ENCODE assay signal across 8 cellular contexts in the genomic region with DNA sequence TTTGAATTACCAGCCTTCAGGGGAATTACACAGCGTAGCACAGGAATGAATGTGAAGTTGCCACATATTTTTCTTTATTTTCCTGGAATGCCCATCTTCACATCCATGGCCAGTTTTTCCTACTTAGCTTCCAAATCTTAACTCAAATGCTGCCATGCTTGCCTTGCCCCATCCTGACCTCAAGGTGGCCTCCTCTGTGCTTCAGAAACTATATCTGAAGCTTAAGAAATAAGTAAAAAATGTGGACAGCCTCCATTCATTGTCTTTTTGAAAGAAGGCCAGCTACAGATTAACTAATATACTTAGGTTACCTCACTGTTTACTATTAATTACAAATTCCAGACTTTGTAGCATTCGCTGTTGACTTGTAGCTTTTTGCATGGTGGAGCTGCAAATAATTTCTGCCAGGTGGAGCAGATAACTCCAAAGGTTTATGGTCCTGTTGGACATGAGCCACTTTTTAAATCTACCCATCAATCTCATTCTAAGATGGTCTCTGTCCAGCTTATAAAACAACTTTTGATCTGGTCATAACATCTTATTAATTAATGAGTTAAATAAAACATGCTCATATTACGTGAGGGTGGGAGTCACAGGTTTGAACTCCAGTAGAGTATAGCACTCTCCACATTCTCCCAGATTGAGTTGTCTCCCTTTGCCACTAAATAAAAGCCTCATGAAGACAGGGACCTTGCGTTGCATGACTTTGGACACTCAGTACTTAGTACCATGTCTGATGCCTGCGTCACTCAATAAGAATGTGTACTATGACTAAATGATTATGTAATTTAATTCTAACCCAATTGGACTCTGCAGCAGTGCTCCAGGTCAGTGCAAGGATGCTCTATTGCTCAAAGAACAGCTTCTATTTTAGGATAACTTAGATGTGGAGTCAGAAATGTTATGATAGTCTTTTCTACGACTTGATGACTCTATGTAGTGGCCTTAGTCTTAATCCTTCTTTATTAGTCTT.
DNase-seq lines count a peak whose midpoint lies in the region; ATAC-seq, FAIRE-seq and TF ChIP-seq lines count a peak whose summit lies in the region.

No MANE protein-coding gene starts in this region.

- intact Hi-C loops in CD14-positive monocyte (cut with micrococcal nuclease) (no loop called here), HCT116 (cut with micrococcal nuclease) (no loop called here), kidney (cut with DNase I) (loop anchor here (10.0 kb wide), 1 partner anchor 678 kb away; a partner anchor contains a TSS)

- DNase-seq in CD14-positive monocyte (ENCODE audit: low spot score) (no peak), HCT116 (ENCODE audit: low read depth, low spot score) (no peak), WERI-Rb-1 (peak; percentile 13), kidney (no peak)
- no peak for DNase-seq in activated CD8-positive, alpha-beta memory T cell treated with anti-CD3 and anti-CD28 coated beads, Interleukin-2, amount 10 ng/mL, durations not matched to agents 7 days and 5 days

- BruUV-seq in HCT116 (replicated peaks; lab: Mats Ljungman, UMichigan) = no TSS peak

- CTCF ChIA-PET in HCT116 (lab: Charles Lee) = interaction anchor here (0.9 to 1.9 kb wide), 7 partner anchors 9 to 869 kb away, joined by 3 to 12 read pairs (median 4); a partner anchor contains a TSS
- CTCF ChIA-PET in activated CD8-positive, alpha-beta memory T cell treated with anti-CD3 and anti-CD28 coated beads, Interleukin-2, amount 10 ng/mL, durations not matched to agents 7 days and 5 days (lab: Charles Lee) = interaction anchor here (0.7 to 2.0 kb wide), 2 partner anchors 683 to 880 kb away, joined by 3 to 4 read pairs; no protein-coding TSS in a partner anchor

- TF ChIP-seq CTCF in CD14-positive monocyte (IDR thresholded peaks at IDR 0.05) (peak; percentile 24), HCT116 (IDR thresholded peaks at IDR 0.05 in 2 of 3, conservative IDR thresholded peaks at IDR 0.05 in 1 of 3; ENCODE audit: borderline replicate concordance in 1 of 3, insufficient read depth in 1 of 3, low read depth in 2 of 3, low read length in 2 of 3) (peak; percentile 18 to 62 (median 60); a peak in 5 of 6 replicates), WERI-Rb-1 (IDR thresholded peaks at IDR 0.05; ENCODE audit: low read depth, low read length) (peak; percentile 48), kidney (IDR thresholded peaks at IDR 0.05; ENCODE audit: borderline replicate concordance, extremely low read depth, insufficient read depth) (peak; percentile 26)

- peak; percentile 64 for TF ChIP-seq RAD21 in HCT116 (IDR thresholded peaks at IDR 0.05; ENCODE audit: low read depth)

- TF ChIP-seq POLR2A in HCT116 (IDR thresholded peaks at IDR 0.05; ENCODE audit: borderline replicate concordance, extremely low read depth, insufficient read depth, insufficient read length) = no peak

- H3K4me3 ChIP-seq in HCT116 (replicated peaks in 1 of 2; ENCODE audit: low read depth in 1 of 2, low read length in 2 of 2) (no peak overlapping the region), WERI-Rb-1 (ENCODE audit: low read depth, low read length) (no peak overlapping the region), kidney (ENCODE audit: low read length in 2 of 2) (no peak overlapping the region)

- peaks cover 0 to 6% of the 10 kb centered on the region in 2 experiments; a peak in 2 of 4 replicates for H3K4me1 ChIP-seq in HCT116 (ENCODE audit: control insufficient read depth in 1 of 2, insufficient read depth in 2 of 2, low read length in 2 of 2)
- H3K4me1 ChIP-seq in kidney (ENCODE audit: control insufficient read depth in 1 of 2, insufficient read depth in 1 of 2, low read depth in 1 of 2, low read length in 2 of 2) = no peaks in the 10 kb centered on the region

- H3K36me3 ChIP-seq in HCT116 (ENCODE audit: control insufficient read depth in 1 of 2, insufficient read depth in 2 of 2, low read length in 2 of 2) = no peaks in the 10 kb centered on the region
- H3K36me3 ChIP-seq in WERI-Rb-1 = no peaks in the 10 kb centered on the region
- H3K36me3 ChIP-seq in kidney (ENCODE audit: control insufficient read depth in 1 of 2, insufficient read depth in 2 of 2, low read length in 2 of 2) = no peaks in the 10 kb centered on the region

- H3K9me3 ChIP-seq in HCT116 (ENCODE audit: control insufficient read depth in 1 of 2, insufficient read depth in 1 of 2, low read depth in 1 of 2, low read length in 2 of 2) (no peaks in the 10 kb centered on the region), WERI-Rb-1 (ENCODE audit: severe bottlenecking) (no peaks in the 10 kb centered on the region), kidney (ENCODE audit: control insufficient read depth in 1 of 2, low read length in 2 of 2) (no peaks in the 10 kb centered on the region)

- no peak overlapping the region for H3K9ac ChIP-seq in HCT116 (ENCODE audit: low read length)
- no peak overlapping the region for H3K9ac ChIP-seq in kidney (ENCODE audit: low read length in 2 of 2)

- no peaks in the 10 kb centered on the region for H3K9me3 Mint-ChIP-seq in CD14-positive monocyte
- no peaks in the 10 kb centered on the region for H3K9me3 Mint-ChIP-seq in activated CD8-positive, alpha-beta memory T cell treated with anti-CD3 and anti-CD28 coated beads, Interleukin-2, amount 10 ng/mL, durations not matched to agents 7 days and 5 days (ENCODE audit: low read depth)
- H3K9me3 Mint-ChIP-seq in stimulated activated memory B cell treated with anti-CD40 and anti-IgM and Interleukin-4, amounts not matched to agents 10 μg/mL and 1 μg/mL and 100 μg/mL, for 72 hours = no peaks in the 10 kb centered on the region

- no peak overlapping the region for H3K4me3 Mint-ChIP-seq in CD14-positive monocyte
- no peak overlapping the region for H3K4me3 Mint-ChIP-seq in activated CD8-positive, alpha-beta memory T cell treated with anti-CD3 and anti-CD28 coated beads, Interleukin-2, amount 10 ng/mL, durations not matched to agents 7 days and 5 days
- no peak overlapping the region for H3K4me3 Mint-ChIP-seq in stimulated activated memory B cell treated with anti-CD40 and anti-IgM and Interleukin-4, amounts not matched to agents 10 μg/mL and 1 μg/mL and 100 μg/mL, for 72 hours

- no peaks in the 10 kb centered on the region for H3K27me3 Mint-ChIP-seq in CD14-positive monocyte (ENCODE audit: low read depth in 3 of 3)
- H3K27me3 Mint-ChIP-seq in activated CD8-positive, alpha-beta memory T cell treated with anti-CD3 and anti-CD28 coated beads, Interleukin-2, amount 10 ng/mL, durations not matched to agents 7 days and 5 days = peaks cover 16% of the 10 kb centered on the region
- peaks cover 12% of the 10 kb centered on the region for H3K27me3 Mint-ChIP-seq in stimulated activated memory B cell treated with anti-CD40 and anti-IgM and Interleukin-4, amounts not matched to agents 10 μg/mL and 1 μg/mL and 100 μg/mL, for 72 hours

- H3K4me2 ChIP-seq in HCT116 (ENCODE audit: low read length) = no peak overlapping the region

- no peaks in the 10 kb centered on the region for H3K27me3 ChIP-seq in HCT116 (ENCODE audit: insufficient read depth, low read length)
- no peaks in the 10 kb centered on the region for H3K27me3 ChIP-seq in WERI-Rb-1 (ENCODE audit: insufficient read depth, low read depth, severe bottlenecking)

- RAD21 ChIA-PET in HCT116 (lab: Charles Lee; ENCODE audit: low non-redundant PET in 1 of 2, low total read pairs in 2 of 2, uncharacterized antibody in 2 of 2, unreplicated experiment in 2 of 2) = interaction anchor here in 1 of 2 experiments (0.7 kb wide), 2 partner anchors 46 to 354 kb away, joined by 3 read pairs; no protein-coding TSS in a partner anchor

- POLR2A ChIA-PET in HCT116 (lab: Charles Lee) = interaction anchor here (1.4 to 2.0 kb wide), 2 partner anchors 678 to 683 kb away, joined by 3 to 7 read pairs; a partner anchor contains a TSS

- ATAC-seq in HCT116 (peak; percentile 55), GM18519 (IDR thresholded peaks at IDR 0.05; ENCODE audit: low FRiP score, unreplicated experiment) (no peak), HG03280 (IDR thresholded peaks at IDR 0.05; ENCODE audit: unreplicated experiment) (no peak)
- ATAC-seq in activated CD8-positive, alpha-beta memory T cell treated with anti-CD3 and anti-CD28 coated beads, Interleukin-2, amount 10 ng/mL, durations not matched to agents 7 days and 5 days = no peak
- ATAC-seq in stimulated activated memory B cell treated with anti-CD40 and anti-IgM and Interleukin-4, amounts not matched to agents 10 μg/mL and 1 μg/mL and 100 μg/mL, for 72 hours = no peak

- H3K9me2 ChIP-seq in HCT116 (ENCODE audit: insufficient read depth) = no peaks in the 10 kb centered on the region

- FAIRE-seq in kidney (lab: Jason Lieb, UNC) = no peak

- H3K27ac ChIP-seq in HCT116 (ENCODE audit: low read depth, low read length) (no peak overlapping the region), WERI-Rb-1 (no peak overlapping the region), kidney (ENCODE audit: low read depth in 2 of 2, low read length in 2 of 2) (no peak overlapping the region)

- H3K79me2 ChIP-seq in HCT116 (ENCODE audit: insufficient read depth, low read length) = no peaks in the 10 kb centered on the region

- peaks cover 10% of the 10 kb centered on the region for H3K4me1 Mint-ChIP-seq in CD14-positive monocyte
- H3K4me1 Mint-ChIP-seq in activated CD8-positive, alpha-beta memory T cell treated with anti-CD3 and anti-CD28 coated beads, Interleukin-2, amount 10 ng/mL, durations not matched to agents 7 days and 5 days = no peaks in the 10 kb centered on the region
- H3K4me1 Mint-ChIP-seq in stimulated activated memory B cell treated with anti-CD40 and anti-IgM and Interleukin-4, amounts not matched to agents 10 μg/mL and 1 μg/mL and 100 μg/mL, for 72 hours = no peaks in the 10 kb centered on the region

- no peak overlapping the region for H3K27ac Mint-ChIP-seq in CD14-positive monocyte
- no peak overlapping the region for H3K27ac Mint-ChIP-seq in activated CD8-positive, alpha-beta memory T cell treated with anti-CD3 and anti-CD28 coated beads, Interleukin-2, amount 10 ng/mL, durations not matched to agents 7 days and 5 days
- no peak overlapping the region for H3K27ac Mint-ChIP-seq in stimulated activated memory B cell treated with anti-CD40 and anti-IgM and Interleukin-4, amounts not matched to agents 10 μg/mL and 1 μg/mL and 100 μg/mL, for 72 hours

- no peaks in the 10 kb centered on the region for H3K36me3 Mint-ChIP-seq in CD14-positive monocyte
- H3K36me3 Mint-ChIP-seq in activated CD8-positive, alpha-beta memory T cell treated with anti-CD3 and anti-CD28 coated beads, Interleukin-2, amount 10 ng/mL, durations not matched to agents 7 days and 5 days = no peaks in the 10 kb centered on the region
- H3K36me3 Mint-ChIP-seq in stimulated activated memory B cell treated with anti-CD40 and anti-IgM and Interleukin-4, amounts not matched to agents 10 μg/mL and 1 μg/mL and 100 μg/mL, for 72 hours = no peaks in the 10 kb centered on the region

- peak overlapping the region; percentile 60 for H2AFZ ChIP-seq in HCT116 (ENCODE audit: low read depth, low read length, poor library complexity, severe bottlenecking)

- no peaks in the 10 kb centered on the region for H4K20me1 ChIP-seq in HCT116 (ENCODE audit: insufficient read depth)

TF ChIP-seq in HCT116, 20 proteins besides CTCF, POLR2A, EP300 and RAD21 (continues in another document):
- no peak for TF ChIP-seq EGR1 (IDR thresholded peaks at IDR 0.05; ENCODE audit: low read depth)
- TF ChIP-seq, protein P1, sequence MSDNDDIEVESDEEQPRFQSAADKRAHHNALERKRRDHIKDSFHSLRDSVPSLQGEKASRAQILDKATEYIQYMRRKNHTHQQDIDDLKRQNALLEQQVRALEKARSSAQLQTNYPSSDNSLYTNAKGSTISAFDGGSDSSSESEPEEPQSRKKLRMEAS (IDR thresholded peaks at IDR 0.05) = no peak
- no peak for TF ChIP-seq CEBPB (IDR thresholded peaks at IDR 0.05; ENCODE audit: low read depth)
